In genomic region chr9:105244274-105244995, GRCh38 we compare ENCODE assay signal across 1 cellular context.
A peak's percentile ranks its signal among the peaks of the same experiment; 100 is the strongest.
TF ChIP-seq lines count a peak whose summit lies in the region.

TSS of gene SLC44A1 (plus strand) at chr9:105244651. CDS start at chr9:105244869, 218 bp downstream.

TF ChIP-seq in K562, 482 proteins besides CTCF, POLR2A, EP300 and RAD21 (continued from another document and continues in another):
- TF ChIP-seq E2F8 (IDR thresholded peaks at IDR 0.05; ENCODE audit: low read depth, partially characterized antibody) (peak; percentile 84), E2F3 (CRISPR knock-in tag; IDR thresholded peaks at IDR 0.05) (peak; percentile 75; the same call in 1 of the 2 replicates), ZNF436 (CRISPR knock-in tag; IDR thresholded peaks at IDR 0.05) (no peak), SP2 (IDR thresholded peaks at IDR 0.05; ENCODE audit: extremely low read depth, low read depth, low read length, poor library complexity, severe bottlenecking) (no peak), SOX6 (IDR thresholded peaks at IDR 0.05) (peak; percentile 63), REST (CRISPR knock-in tag; IDR thresholded peaks at IDR 0.05; ENCODE audit: low read depth) (no peak; the same call in 1 of the 2 replicates), VEZF1 (CRISPR knock-in tag; IDR thresholded peaks at IDR 0.05) (peak; percentile 93), PURB (CRISPR knock-in tag; IDR thresholded peaks at IDR 0.05; ENCODE audit: low read depth) (no peak), ZNF197 (CRISPR knock-in tag; IDR thresholded peaks at IDR 0.05; ENCODE audit: low read depth) (peak; percentile 68; the same call in 1 of the 2 replicates), ARID3A (IDR thresholded peaks at IDR 0.05; ENCODE audit: borderline replicate concordance, low read depth, low read length) (no peak), ASH1L (IDR thresholded peaks at IDR 0.05; ENCODE audit: borderline replicate concordance, low read depth, partially characterized antibody) (no peak), TAL1 (IDR thresholded peaks at IDR 0.05) (no peak), ZFX (CRISPR knock-in tag; IDR thresholded peaks at IDR 0.05) (peak; percentile 86), TRIM28 (IDR thresholded peaks at IDR 0.05) (0 out of 2 replicates have a peak, but pooled peaks have one; percentile 44), ZNF280B (CRISPR knock-in tag; IDR thresholded peaks at IDR 0.05) (no peak), BRF1 (IDR thresholded peaks at IDR 0.05; ENCODE audit: borderline replicate concordance, extremely low read depth, insufficient read length) (no peak), MTA3 (IDR thresholded peaks at IDR 0.05; ENCODE audit: borderline replicate concordance) (peak; percentile 78; the same call in 1 of the 2 replicates), CHD4 (IDR thresholded peaks at IDR 0.05; ENCODE audit: insufficient read depth, insufficient replicate concordance, low read depth, low read length, poor library complexity, severe bottlenecking) (no peak), GTF3C2 (IDR thresholded peaks at IDR 0.05; ENCODE audit: borderline replicate concordance, extremely low read depth, insufficient read length) (no peak), ZNF146 (CRISPR knock-in tag; IDR thresholded peaks at IDR 0.05; ENCODE audit: unreplicated experiment) (no peak), MCM5 (IDR thresholded peaks at IDR 0.05; ENCODE audit: low read depth) (no peak), CREM (IDR thresholded peaks at IDR 0.05; ENCODE audit: low read depth) (peak; percentile 55), BCOR (IDR thresholded peaks at IDR 0.05) (0 out of 2 replicates have a peak, but pooled peaks have one; percentile 27), ZFP36 (IDR thresholded peaks at IDR 0.05; ENCODE audit: low read depth, low read length, partially characterized antibody) (peak; percentile 64), CTBP1 (IDR thresholded peaks at IDR 0.05; ENCODE audit: borderline replicate concordance) (peak; percentile 98), SNIP1 (IDR thresholded peaks at IDR 0.05; ENCODE audit: low read depth) (no peak), MAFF (IDR thresholded peaks at IDR 0.05; ENCODE audit: low read length) (no peak), HMGXB4 (CRISPR knock-in tag; IDR thresholded peaks at IDR 0.05) (peak; percentile 84), HDAC1 (IDR thresholded peaks at IDR 0.05) (no peak), LARP7 (IDR thresholded peaks at IDR 0.05) (no peak), CGGBP1 (CRISPR knock-in tag; IDR thresholded peaks at IDR 0.05) (peak; percentile 78; the same call in 1 of the 2 replicates), ELK3 (CRISPR knock-in tag; IDR thresholded peaks at IDR 0.05) (no peak), ARID3B (CRISPR knock-in tag; IDR thresholded peaks at IDR 0.05; ENCODE audit: borderline replicate concordance) (0 out of 2 replicates have a peak, but pooled peaks have one; percentile 59), POU5F1 (IDR thresholded peaks at IDR 0.05; ENCODE audit: borderline replicate concordance, low read depth, low read length, partially characterized antibody) (peak; percentile 60), ZKSCAN1 (IDR thresholded peaks at IDR 0.05; ENCODE audit: low read depth, low read length) (peak; percentile 86), ZNF384 (IDR thresholded peaks at IDR 0.05; ENCODE audit: low read depth, low read length) (no peak)
